Comparison of ENCODE assay signal across 1 cellular context in the genomic region with DNA sequence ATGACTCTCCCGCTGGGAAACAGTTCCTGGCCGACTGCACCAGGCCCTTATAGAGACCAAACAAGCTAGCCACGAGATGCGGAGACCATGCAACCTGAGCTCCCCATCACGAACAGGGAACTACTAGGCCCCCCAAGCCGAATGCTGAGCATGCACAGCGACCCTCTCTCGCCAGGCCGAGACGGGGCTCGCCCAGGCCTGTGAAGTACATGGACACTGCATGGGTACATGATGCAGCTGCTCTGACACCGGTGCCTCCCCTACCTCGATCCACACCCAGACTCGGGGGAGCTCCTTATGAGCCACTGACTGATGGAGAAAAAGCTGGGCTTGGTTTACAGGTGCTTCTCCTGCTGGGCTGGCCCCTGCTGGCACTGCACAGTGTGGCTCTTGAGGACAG.
TF ChIP-seq lines count a peak whose summit lies in the region.

No MANE protein-coding gene starts in this region.

TF ChIP-seq in WTC11, 78 proteins besides CTCF, POLR2A, EP300 and RAD21:
- TF ChIP-seq IRF2 (CRISPR knock-in tag; IDR thresholded peaks at IDR 0.05; ENCODE audit: borderline replicate concordance, low read depth), result no peak
- no peak for TF ChIP-seq ZNF317 (CRISPR knock-in tag; IDR thresholded peaks at IDR 0.05; ENCODE audit: borderline replicate concordance, low read depth)
- TF ChIP-seq ZNF423 (CRISPR knock-in tag; IDR thresholded peaks at IDR 0.05), result 0 out of 2 replicates have a peak, but pooled peaks have one; percentile 17
- TF ChIP-seq, protein P1, sequence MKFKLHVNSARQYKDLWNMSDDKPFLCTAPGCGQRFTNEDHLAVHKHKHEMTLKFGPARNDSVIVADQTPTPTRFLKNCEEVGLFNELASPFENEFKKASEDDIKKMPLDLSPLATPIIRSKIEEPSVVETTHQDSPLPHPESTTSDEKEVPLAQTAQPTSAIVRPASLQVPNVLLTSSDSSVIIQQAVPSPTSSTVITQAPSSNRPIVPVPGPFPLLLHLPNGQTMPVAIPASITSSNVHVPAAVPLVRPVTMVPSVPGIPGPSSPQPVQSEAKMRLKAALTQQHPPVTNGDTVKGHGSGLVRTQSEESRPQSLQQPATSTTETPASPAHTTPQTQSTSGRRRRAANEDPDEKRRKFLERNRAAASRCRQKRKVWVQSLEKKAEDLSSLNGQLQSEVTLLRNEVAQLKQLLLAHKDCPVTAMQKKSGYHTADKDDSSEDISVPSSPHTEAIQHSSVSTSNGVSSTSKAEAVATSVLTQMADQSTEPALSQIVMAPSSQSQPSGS (CRISPR knock-in tag; IDR thresholded peaks at IDR 0.05; ENCODE audit: borderline replicate concordance, low read depth), result no peak
- TF ChIP-seq PRRX2 (CRISPR knock-in tag; IDR thresholded peaks at IDR 0.05), result no peak
TF ChIP-seq in WTC11: peak in this region for 1.
